ENCODE assay signal across 24 cellular contexts in the genomic region with DNA sequence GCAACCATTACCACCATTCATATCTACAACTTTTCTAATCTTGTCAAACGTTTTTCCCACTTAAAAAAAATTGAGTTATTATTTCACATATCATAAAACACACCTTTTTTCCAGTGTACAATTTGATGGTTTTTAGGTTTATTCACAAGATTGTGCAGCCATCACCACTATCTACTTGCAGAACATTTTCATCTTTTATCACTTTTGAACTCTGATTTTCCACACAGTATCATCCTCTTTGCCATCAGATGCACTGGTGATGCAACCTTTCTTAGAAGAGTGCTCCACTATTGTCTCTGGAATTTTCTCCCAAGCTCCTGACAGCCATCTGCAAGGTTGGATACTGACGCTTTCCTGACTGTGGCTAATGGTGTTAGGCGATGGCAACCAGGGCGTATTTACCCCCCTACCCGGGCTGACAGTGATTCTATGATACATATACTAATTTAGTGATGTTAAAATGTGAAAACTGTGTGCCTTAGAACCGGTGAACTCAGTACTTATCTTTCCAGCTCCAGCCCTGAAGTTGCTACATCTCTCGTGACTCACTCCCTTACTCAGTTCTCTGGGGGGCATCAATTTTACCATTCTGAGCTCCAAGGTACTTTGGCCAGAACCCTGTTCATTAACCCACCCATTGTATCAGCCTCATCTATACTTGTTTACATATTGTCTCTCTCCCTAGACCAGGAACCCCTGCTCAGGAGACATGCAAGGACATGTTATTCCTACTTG.
DNase-seq lines count a peak whose midpoint lies in the region; ATAC-seq, FAIRE-seq and TF ChIP-seq lines count a peak whose summit lies in the region.
"Had no signal": no experiment of that assay in that cellular context is flagged by ENCODE, and none has a peak within 500 bp of the region (broad histone marks: within the 10 kb centered on the region; RNA-seq: fewer than 3 reads in every experiment).

No MANE protein-coding gene starts in this region.

- no peaks in the 10 kb centered on the region for H3K4me1 ChIP-seq in breast epithelium
- peaks cover 2 to 4% of the 10 kb centered on the region in 2 experiments; a peak in 2 of 5 replicates for H3K4me1 ChIP-seq in K562 (replicated peaks in 1 of 2; ENCODE audit: control insufficient read depth in 2 of 2, insufficient read depth in 2 of 2, low read length in 2 of 2)
- H3K4me1 ChIP-seq: HAP-1, lower lobe of right lung had no signal

- no peak overlapping the region for H3K9ac ChIP-seq in K562 (ENCODE audit: insufficient read depth in 1 of 2, low read depth in 2 of 2, low read length in 2 of 2)
- H3K9ac ChIP-seq: SK-N-SH had no signal

- no peaks in the 10 kb centered on the region for H3K27me3 Mint-ChIP-seq in MCF 10A (ENCODE audit: insufficient read depth, unreplicated experiment)
- peaks cover 4% of the 10 kb centered on the region for H3K27me3 Mint-ChIP-seq in activated CD8-positive, alpha-beta memory T cell treated with anti-CD3 and anti-CD28 coated beads, Interleukin-2, amount 10 ng/mL, durations not matched to agents 7 days and 5 days
- peaks cover 10% of the 10 kb centered on the region for H3K27me3 Mint-ChIP-seq in activated CD4-positive, alpha-beta memory T cell treated with anti-CD3 and anti-CD28 coated beads, Interleukin-2, amount 10 ng/mL, durations not matched to agents 7 days and 5 days
- H3K27me3 Mint-ChIP-seq: type B pancreatic cell had no signal

- H3K79me2 ChIP-seq in K562 (ENCODE audit: control insufficient read depth, insufficient read depth, low read length) = no peaks in the 10 kb centered on the region

- 21% methylated on average over 7 of the region's 7 CpGs for WGBS in K562 (ENCODE audit: insufficient coverage, low coverage, missing lambda C conversion rate)

- no peaks in the 10 kb centered on the region for H4K20me1 ChIP-seq in K562 (replicated peaks; ENCODE audit: control insufficient read depth, insufficient read depth, low read length)

- peak overlapping the region; percentile 61 for H3K27ac Mint-ChIP-seq in MCF 10A (ENCODE audit: low read depth, unreplicated experiment)
- H3K27ac Mint-ChIP-seq in activated CD8-positive, alpha-beta memory T cell treated with anti-CD3 and anti-CD28 coated beads, Interleukin-2, amount 10 ng/mL, durations not matched to agents 7 days and 5 days = no peak overlapping the region
- H3K27ac Mint-ChIP-seq in activated CD4-positive, alpha-beta memory T cell treated with anti-CD3 and anti-CD28 coated beads, Interleukin-2, amount 10 ng/mL, durations not matched to agents 7 days and 5 days = no peak overlapping the region
- H3K27ac Mint-ChIP-seq: activated T-cell treated with anti-CD3 and anti-CD28 coated beads, Interleukin-2, amount 50 U/mL, for 72 hours; type B pancreatic cell had no signal

- in situ Hi-C loops in K562 (cut with MboI) = no loop called here

- DNase-seq in MCF 10A (ENCODE audit: unreplicated experiment) = peak; percentile 28
- no peak for DNase-seq in breast epithelium (ENCODE audit: low spot score in 2 of 2)
- no peak for DNase-seq in K562 (ENCODE audit: extremely low read depth in 1 of 4, low spot score in 3 of 4)
- DNase-seq in fibroblast of the aortic adventitia (ENCODE audit: low read depth) = peak; percentile 65
- DNase-seq in activated CD4-positive, CD25-positive, alpha-beta regulatory T cell treated with anti-CD3 and anti-CD28 coated beads, Interleukin-2, amount 50 U/mL, for 72 hours = no peak
- no peak for DNase-seq in activated CD8-positive, alpha-beta memory T cell treated with anti-CD3 and anti-CD28 coated beads, Interleukin-2, amount 10 ng/mL, durations not matched to agents 7 days and 5 days
- DNase-seq in activated CD4-positive, alpha-beta memory T cell treated with anti-CD3 and anti-CD28 coated beads, Interleukin-2, amount 10 ng/mL, durations not matched to agents 7 days and 5 days = no peak
- DNase-seq: activated CD4-positive, alpha-beta T cell treated with anti-CD3 and anti-CD28 coated beads for 48 hours; activated naive CD4-positive, alpha-beta T cell treated with anti-CD3 and anti-CD28 coated beads, Interleukin-2, amount 50 U/mL, for 16 hours; activated T-cell treated with anti-CD3 and anti-CD28 coated beads, Interleukin-2, amount 50 U/mL, for 72 hours; aorta; BE2C; kidney; lower lobe of right lung; NCI-H1105; NCI-H2029; NCI-H446; SK-N-SH; T-helper 2 cell had no signal

- no peak for FAIRE-seq in K562 (lab: Jason Lieb, UNC)
- FAIRE-seq: A204.1, kidney had no signal

- H3K36me3 ChIP-seq in breast epithelium = no peaks in the 10 kb centered on the region
- no peaks in the 10 kb centered on the region for H3K36me3 ChIP-seq in K562 (ENCODE audit: control insufficient read depth, insufficient read depth, low read length)
- H3K36me3 ChIP-seq: BE2C, HAP-1, lower lobe of right lung had no signal

- no peak overlapping the region for H2AFZ ChIP-seq in K562 (ENCODE audit: low read depth, low read length)

- no peak overlapping the region; the same call in 1 of the 2 replicates for H3K4me2 ChIP-seq in K562 (ENCODE audit: insufficient read depth, low read length)
- H3K4me2 ChIP-seq: SK-N-SH had no signal

- no peaks in the 10 kb centered on the region for H3K9me3 ChIP-seq in breast epithelium
- H3K9me3 ChIP-seq in K562 (replicated peaks; ENCODE audit: control insufficient read depth, insufficient read depth, low read depth, low read length) = no peaks in the 10 kb centered on the region
- H3K9me3 ChIP-seq: BE2C, HAP-1, lower lobe of right lung, SK-N-SH had no signal

- H3K36me3 Mint-ChIP-seq in MCF 10A (ENCODE audit: insufficient read depth, unreplicated experiment) = peaks cover 5% of the 10 kb centered on the region
- H3K36me3 Mint-ChIP-seq in activated CD8-positive, alpha-beta memory T cell treated with anti-CD3 and anti-CD28 coated beads, Interleukin-2, amount 10 ng/mL, durations not matched to agents 7 days and 5 days = no peaks in the 10 kb centered on the region
- H3K36me3 Mint-ChIP-seq in activated CD4-positive, alpha-beta memory T cell treated with anti-CD3 and anti-CD28 coated beads, Interleukin-2, amount 10 ng/mL, durations not matched to agents 7 days and 5 days (ENCODE audit: low read depth) = no peaks in the 10 kb centered on the region
- H3K36me3 Mint-ChIP-seq: type B pancreatic cell had no signal

- CTCF ChIA-PET in MCF 10A (lab: Yijun Ruan, JAX) = no interaction called here
- CTCF ChIA-PET in K562 (lab: Yijun Ruan, JAX; ENCODE audit: low intra/inter-chr PET ratio) = no interaction called here
- CTCF ChIA-PET in activated CD8-positive, alpha-beta memory T cell treated with anti-CD3 and anti-CD28 coated beads, Interleukin-2, amount 10 ng/mL, durations not matched to agents 7 days and 5 days (lab: Charles Lee) = no interaction called here
- CTCF ChIA-PET in activated CD4-positive, alpha-beta memory T cell treated with anti-CD3 and anti-CD28 coated beads, Interleukin-2, amount 10 ng/mL, durations not matched to agents 7 days and 5 days (lab: Charles Lee) = interaction anchor here (0.6 kb wide), 1 partner anchor 1926 kb away, joined by 5 read pairs; no protein-coding TSS in a partner anchor

- intact Hi-C loops in MCF 10A (cut with micrococcal nuclease) = no loop called here
- intact Hi-C loops in breast epithelium (cut with DNase I; ENCODE audit: low total_unique reads) = no loop called here
- intact Hi-C loops in K562 (cut with micrococcal nuclease) = no loop called here

- H3K4me3 Mint-ChIP-seq in MCF 10A (ENCODE audit: unreplicated experiment) = no peak overlapping the region
- no peak overlapping the region for H3K4me3 Mint-ChIP-seq in activated CD8-positive, alpha-beta memory T cell treated with anti-CD3 and anti-CD28 coated beads, Interleukin-2, amount 10 ng/mL, durations not matched to agents 7 days and 5 days
- H3K4me3 Mint-ChIP-seq in activated CD4-positive, alpha-beta memory T cell treated with anti-CD3 and anti-CD28 coated beads, Interleukin-2, amount 10 ng/mL, durations not matched to agents 7 days and 5 days = no peak overlapping the region
- H3K4me3 Mint-ChIP-seq: activated T-cell treated with anti-CD3 and anti-CD28 coated beads, Interleukin-2, amount 50 U/mL, for 72 hours; neural crest cell; type B pancreatic cell had no signal

- H3K27ac ChIP-seq in breast epithelium = no peak overlapping the region
- no peak overlapping the region for H3K27ac ChIP-seq in K562 (ENCODE audit: extremely low read depth, low read depth, low read length)
- H3K27ac ChIP-seq: lower lobe of right lung had no signal

- no peak for TF ChIP-seq CTCF in MCF 10A (IDR thresholded peaks at IDR 0.05; ENCODE audit: unreplicated experiment)
- no peak for TF ChIP-seq CTCF in breast epithelium (IDR thresholded peaks at IDR 0.05)
- TF ChIP-seq CTCF in K562 (IDR thresholded peaks at IDR 0.05 in 2 of 3, conservative IDR thresholded peaks at IDR 0.05 in 1 of 3; ENCODE audit: insufficient read depth in 2 of 3, low read depth in 1 of 3, low read length in 3 of 3) = no peak
- no peak for TF ChIP-seq CTCF in fibroblast of the aortic adventitia (IDR thresholded peaks at IDR 0.05; ENCODE audit: insufficient read depth, low read length)

- H3K4me3 ChIP-seq in breast epithelium = no peak overlapping the region
- no peak overlapping the region for H3K4me3 ChIP-seq in K562
- no peak overlapping the region for H3K4me3 ChIP-seq in fibroblast of the aortic adventitia (ENCODE audit: low read depth, low read length)
- H3K4me3 ChIP-seq: HAP-1, lower lobe of right lung had no signal

- POLR2A ChIA-PET in MCF 10A (lab: Yijun Ruan, JAX) = interaction anchor here (0.6 to 0.7 kb wide), 2 partner anchors 10 to 283 kb away, joined by 3 read pairs; no protein-coding TSS in a partner anchor
- POLR2A ChIA-PET in K562 (lab: Yijun Ruan, JAX) = no interaction called here
- POLR2A ChIA-PET in activated CD4-positive, alpha-beta memory T cell treated with anti-CD3 and anti-CD28 coated beads, Interleukin-2, amount 10 ng/mL, durations not matched to agents 7 days and 5 days (lab: Charles Lee) = no interaction called here

- TF ChIP-seq RAD21 in K562 (CRISPR knock-in tag; conservative IDR thresholded peaks at IDR 0.05 in 1 of 2, IDR thresholded peaks at IDR 0.05 in 1 of 2) = no peak

- BruUV-seq in MCF 10A (replicated peaks; lab: Mats Ljungman, UMichigan) = no TSS peak
- no TSS peak for BruUV-seq in K562 (replicated peaks; lab: Mats Ljungman, UMichigan)

- H3K4me1 Mint-ChIP-seq in MCF 10A (ENCODE audit: insufficient read depth, unreplicated experiment) = peaks cover 13% of the 10 kb centered on the region
- H3K4me1 Mint-ChIP-seq in activated CD8-positive, alpha-beta memory T cell treated with anti-CD3 and anti-CD28 coated beads, Interleukin-2, amount 10 ng/mL, durations not matched to agents 7 days and 5 days = no peaks in the 10 kb centered on the region
- no peaks in the 10 kb centered on the region for H3K4me1 Mint-ChIP-seq in activated CD4-positive, alpha-beta memory T cell treated with anti-CD3 and anti-CD28 coated beads, Interleukin-2, amount 10 ng/mL, durations not matched to agents 7 days and 5 days
- H3K4me1 Mint-ChIP-seq: neural crest cell had no signal

- no peaks in the 10 kb centered on the region for H3K9me1 ChIP-seq in K562 (ENCODE audit: control insufficient read depth, insufficient read depth, low read length)

- no peak for TF ChIP-seq EP300 in K562 (IDR thresholded peaks at IDR 0.05; ENCODE audit: low read length)

- H3K9me3 Mint-ChIP-seq in MCF 10A (ENCODE audit: unreplicated experiment) = no peaks in the 10 kb centered on the region
- H3K9me3 Mint-ChIP-seq in activated CD8-positive, alpha-beta memory T cell treated with anti-CD3 and anti-CD28 coated beads, Interleukin-2, amount 10 ng/mL, durations not matched to agents 7 days and 5 days (ENCODE audit: low read depth) = no peaks in the 10 kb centered on the region
- H3K9me3 Mint-ChIP-seq in activated CD4-positive, alpha-beta memory T cell treated with anti-CD3 and anti-CD28 coated beads, Interleukin-2, amount 10 ng/mL, durations not matched to agents 7 days and 5 days = no peaks in the 10 kb centered on the region
- H3K9me3 Mint-ChIP-seq: activated T-cell treated with anti-CD3 and anti-CD28 coated beads, Interleukin-2, amount 50 U/mL, for 72 hours; neural crest cell had no signal

- TF ChIP-seq POLR2A in breast epithelium (IDR thresholded peaks at IDR 0.05) = no peak
- TF ChIP-seq POLR2A in K562 (conservative IDR thresholded peaks at IDR 0.05) = no peak

- ATAC-seq in K562 = no peak; the same call in 2 of the 3 replicates
- no peak for ATAC-seq in activated CD8-positive, alpha-beta memory T cell treated with anti-CD3 and anti-CD28 coated beads, Interleukin-2, amount 10 ng/mL, durations not matched to agents 7 days and 5 days
- ATAC-seq in GM19324 (IDR thresholded peaks at IDR 0.05; ENCODE audit: low FRiP score, unreplicated experiment) = no peak
- ATAC-seq: activated T-cell treated with anti-CD3 and anti-CD28 coated beads, Interleukin-2, amount 50 U/mL, for 72 hours; lower lobe of right lung had no signal

- H3K27me3 ChIP-seq in breast epithelium = no peaks in the 10 kb centered on the region
- no peaks in the 10 kb centered on the region for H3K27me3 ChIP-seq in K562 (ENCODE audit: control insufficient read depth in 2 of 2, insufficient read depth in 2 of 2, low read length in 2 of 2)
- H3K27me3 ChIP-seq: BE2C had no signal

Comparison
In these comparisons a context has a peak if more than half of its experiments do, and no peak if none do; other contexts are left out.
1. DNase-seq: peak in MCF 10A (single experiment) and fibroblast of the aortic adventitia (single experiment); none in breast epithelium (0 of 2), K562 (0 of 4), activated CD4-positive, CD25-positive, alpha-beta regulatory T cell treated with anti-CD3 and anti-CD28 coated beads, Interleukin-2, amount 50 U/mL, for 72 hours (single experiment), activated CD8-positive, alpha-beta memory T cell treated with anti-CD3 and anti-CD28 coated beads, Interleukin-2, amount 10 ng/mL, durations not matched to agents 7 days and 5 days (single experiment) and activated CD4-positive, alpha-beta memory T cell treated with anti-CD3 and anti-CD28 coated beads, Interleukin-2, amount 10 ng/mL, durations not matched to agents 7 days and 5 days (single experiment).